8 cellular contexts compared by ENCODE assay signal in genomic region chr14:93954900-93955891, GRCh38. TPM values are rescaled to one million over a fixed set of nuclear protein-coding genes. Genes with fewer than 3 reads are reported as not detected.
A peak's percentile ranks its signal among the peaks of the same experiment; 100 is the strongest.
DNase-seq lines count a peak whose midpoint lies in the region; ATAC-seq and TF ChIP-seq lines count a peak whose summit lies in the region.

No MANE protein-coding gene starts in this region.

- H3K9me2 ChIP-seq in OCI-LY7 (ENCODE audit: insufficient read depth, low read length) = no peaks in the 10 kb centered on the region

- H2AFZ ChIP-seq in OCI-LY7 (ENCODE audit: low read length) = peak overlapping the region; percentile 49; the same call in 1 of the 2 replicates

- TSS peak; percentile 84 for BruUV-seq in OCI-LY7 (replicated peaks; lab: Mats Ljungman, UMichigan)

- H3K4me3 ChIP-seq in OCI-LY7 (ENCODE audit: low read depth, low read length, poor library complexity, severe bottlenecking) (peak overlapping the region; percentile 67), tibial artery (no peak overlapping the region)

- no peaks in the 10 kb centered on the region for H3K9me3 ChIP-seq in OCI-LY7 (ENCODE audit: low read length)
- H3K9me3 ChIP-seq in tibial artery = no peaks in the 10 kb centered on the region

- H3K36me3 ChIP-seq in OCI-LY7 (ENCODE audit: insufficient read depth, low read length) = peaks cover 8% of the 10 kb centered on the region; the same call in 1 of the 2 replicates
- peaks cover 28 to 41% (median 33%) of the 10 kb centered on the region in 3 donors for H3K36me3 ChIP-seq in tibial artery

- H3K27ac ChIP-seq in OCI-LY7 (ENCODE audit: low read depth, low read length, poor library complexity, severe bottlenecking) (peak overlapping the region; percentile 92), tibial artery (no peak overlapping the region)

- no peak for TF ChIP-seq CTCF in OCI-LY7 (conservative IDR thresholded peaks at IDR 0.05; ENCODE audit: low read length)
- no peak for TF ChIP-seq CTCF in tibial artery (IDR thresholded peaks at IDR 0.05)

- CTCF ChIA-PET in OCI-LY7 (lab: Charles Lee; ENCODE audit: unreplicated experiment) = interaction anchor here (0.7 to 3.1 kb wide), 6 partner anchors 13 to 23 kb away, joined by 3 to 13 read pairs (median 4); no protein-coding TSS in a partner anchor

- H3K4me1 ChIP-seq in OCI-LY7 (ENCODE audit: insufficient read depth, low read length, poor library complexity, severe bottlenecking) (peaks cover 78% of the 10 kb centered on the region), tibial artery (peaks cover 0 to 37% (median 14%) of the 10 kb centered on the region in 4 donors)

- intact Hi-C loops in OCI-LY7 (cut with micrococcal nuclease; ENCODE audit: unreplicated experiment) = loop anchor here (1.0 to 10.0 kb wide), 3 partner anchors 15 to 1710 kb away; partner anchors contain the start of gene DICER1
- intact Hi-C loops in tibial artery (cut with DNase I; ENCODE audit: low total_unique reads) = no loop called here

- DNase-seq in GDM1 (lab: John Stamatoyannopoulos, UW) = peak; percentile 38
- peak; percentile 79 for DNase-seq in OCI-LY7 (ENCODE audit: low spot score)
- peak; percentile 38 for DNase-seq in effector CD4-positive, alpha-beta T cell
- peak; percentile 50 for DNase-seq in stimulated activated naive CD8-positive, alpha-beta T cell treated with anti-CD3 and anti-CD28 coated beads, Interleukin-15, Interleukin-2, amounts not matched to agents 100 U/mL and 50 U/mL, for 24 hours
- DNase-seq in EL = no peak
- DNase-seq in tibial artery = no peak

- POLR2A ChIA-PET in OCI-LY7 (lab: Charles Lee) = interaction anchor here (1.0 to 3.2 kb wide), 7 partner anchors 9 to 42 kb away, joined by 3 to 21 read pairs (median 4); partner anchors contain the start of gene CCDC197

- no peaks in the 10 kb centered on the region for H3K27me3 ChIP-seq in tibial artery

- no peaks in the 10 kb centered on the region; the same call in 1 of the 2 replicates for H3K79me2 ChIP-seq in OCI-LY7 (ENCODE audit: insufficient read depth, low read depth, low read length)

- H4K20me1 ChIP-seq in OCI-LY7 (ENCODE audit: insufficient read depth, low read length) = no peaks in the 10 kb centered on the region

- peak overlapping the region; percentile 95 for H3K4me2 ChIP-seq in OCI-LY7 (ENCODE audit: low read length)

- ATAC-seq in GM21447 (IDR thresholded peaks at IDR 0.05; ENCODE audit: unreplicated experiment) (peak; percentile 31), GM18861 (IDR thresholded peaks at IDR 0.05; ENCODE audit: unreplicated experiment) (no peak)
- peak; percentile 5 for ATAC-seq in stimulated activated naive CD8-positive, alpha-beta T cell treated with anti-CD3 and anti-CD28 coated beads, Interleukin-15, Interleukin-2, amounts not matched to agents 100 U/mL and 50 U/mL, for 24 hours

RNA-seq across cellular contexts. Expression of gene ASB2, which starts 21.2 kb away (rescaled TPM):
- 15.0 and 21.7 TPM in 2 replicates for total RNA-seq in OCI-LY7 (2014; rRNA removed; shearing (Covaris generic))
- 16.1 and 23.6 TPM in 2 replicates for total RNA-seq in OCI-LY7 (2022)

RNA-seq across cellular contexts. Expression of gene FAM181A, which starts 28.1 kb away (rescaled TPM):
- not detected in 2 replicates for total RNA-seq in OCI-LY7 (2014; rRNA removed; shearing (Covaris generic))
- not detected in 2 replicates for total RNA-seq in OCI-LY7 (2022)

RNA-seq across cellular contexts. Expression of gene CCDC197, which starts 41.9 kb away (rescaled TPM):
- not detected in 2 replicates for total RNA-seq in OCI-LY7 (2014; rRNA removed; shearing (Covaris generic))
- not detected in 2 replicates for total RNA-seq in OCI-LY7 (2022)

Comparison
In these comparisons a context has a peak if more than half of its experiments do, and no peak if none do; other contexts are left out.
1. DNase-seq: peak in GDM1 (single experiment), OCI-LY7 (single experiment), effector CD4-positive, alpha-beta T cell (single experiment) and stimulated activated naive CD8-positive, alpha-beta T cell treated with anti-CD3 and anti-CD28 coated beads, Interleukin-15, Interleukin-2, amounts not matched to agents 100 U/mL and 50 U/mL, for 24 hours (single experiment); none in EL (single experiment) and tibial artery (0 of 2).